In genomic region chr10:35089641-35090161, GRCh38 we compare ENCODE assay signal across 8 cellular contexts. TPM values are rescaled to one million over a fixed set of nuclear protein-coding genes. Genes with fewer than 3 reads are reported as not detected.
DNase-seq lines count a peak whose midpoint lies in the region; ATAC-seq and TF ChIP-seq lines count a peak whose summit lies in the region.

No MANE protein-coding gene starts in this region.

- H3K4me2 ChIP-seq in KMS-11 = peak overlapping the region; percentile 91

- peak overlapping the region; percentile 94 for H3K4me3 Mint-ChIP-seq in activated naive CD8-positive, alpha-beta T cell treated with anti-CD3 and anti-CD28 coated beads, Interleukin-2, amount 10 ng/mL, durations not matched to agents 7 days and 5 days

- H3K27me3 Mint-ChIP-seq in activated naive CD8-positive, alpha-beta T cell treated with anti-CD3 and anti-CD28 coated beads, Interleukin-2, amount 10 ng/mL, durations not matched to agents 7 days and 5 days = peaks cover 4% of the 10 kb centered on the region

- TF ChIP-seq CTCF in KMS-11 (conservative IDR thresholded peaks at IDR 0.05; ENCODE audit: low read depth, low read length) = no peak

- peak overlapping the region; percentile 91 for H3K9ac ChIP-seq in KMS-11
- H3K9ac ChIP-seq in rectal smooth muscle tissue (ENCODE audit: low read length) = peak overlapping the region; percentile 38

- H3K36me3 ChIP-seq in KMS-11 (ENCODE audit: insufficient read depth) (no peaks in the 10 kb centered on the region), rectal smooth muscle tissue (ENCODE audit: control insufficient read depth, insufficient read depth, low read length) (no peaks in the 10 kb centered on the region)

- DNase-seq in NCI-H526 (lab: John Stamatoyannopoulos, UW) (peak; percentile 23 to 39), NCI-H526 treated with DMSO at 0.1 percent for 48 hours (lab: John Stamatoyannopoulos, UW) (no peak), left ventricle myocardium superior (no peak), NCI-H345 (lab: John Stamatoyannopoulos, UW) (no peak)
- DNase-seq in activated naive CD8-positive, alpha-beta T cell treated with anti-CD3 and anti-CD28 coated beads, Interleukin-2, amount 10 ng/mL, durations not matched to agents 7 days and 5 days = no peak

- H3K79me2 ChIP-seq in KMS-11 (ENCODE audit: insufficient read depth, low read depth) = peaks cover 57% of the 10 kb centered on the region

- ATAC-seq in GM21717 (IDR thresholded peaks at IDR 0.05; ENCODE audit: unreplicated experiment) = peak; percentile 39
- peak; percentile 40 for ATAC-seq in activated naive CD8-positive, alpha-beta T cell treated with anti-CD3 and anti-CD28 coated beads, Interleukin-2, amount 10 ng/mL, durations not matched to agents 7 days and 5 days (ENCODE audit: low read depth)
- ATAC-seq in left ventricle myocardium superior = peak; percentile 36

- H3K4me1 ChIP-seq in KMS-11 (ENCODE audit: low read depth, poor library complexity, severe bottlenecking) (peaks cover 36% of the 10 kb centered on the region), rectal smooth muscle tissue (ENCODE audit: control insufficient read depth, insufficient read depth, low read length) (peaks cover 7% of the 10 kb centered on the region)

- intact Hi-C loops in left ventricle myocardium superior (cut with micrococcal nuclease) = no loop called here

- H3K4me3 ChIP-seq in KMS-11 (IDR thresholded peaks at IDR 0.05; ENCODE audit: insufficient read depth, low read depth, low read length) (no peak overlapping the region), rectal smooth muscle tissue (ENCODE audit: low read length) (peak overlapping the region; percentile 83)

- H3K27ac ChIP-seq in KMS-11 = peak overlapping the region; percentile 78
- H3K27ac ChIP-seq in rectal smooth muscle tissue (ENCODE audit: low read depth, low read length) = peak overlapping the region; percentile 94

- peak overlapping the region; percentile 90 for H3K27ac Mint-ChIP-seq in activated naive CD8-positive, alpha-beta T cell treated with anti-CD3 and anti-CD28 coated beads, Interleukin-2, amount 10 ng/mL, durations not matched to agents 7 days and 5 days

- H3K9me3 Mint-ChIP-seq in activated naive CD8-positive, alpha-beta T cell treated with anti-CD3 and anti-CD28 coated beads, Interleukin-2, amount 10 ng/mL, durations not matched to agents 7 days and 5 days = no peaks in the 10 kb centered on the region

- 0 out of 2 replicates have a peak, but pooled peaks cover 5% of the 10 kb centered on the region for H4K20me1 ChIP-seq in KMS-11 (ENCODE audit: insufficient read depth)

- peak overlapping the region; percentile 96 for H2AFZ ChIP-seq in KMS-11 (ENCODE audit: low read depth)

- peaks cover 36% of the 10 kb centered on the region for H3K4me1 Mint-ChIP-seq in activated naive CD8-positive, alpha-beta T cell treated with anti-CD3 and anti-CD28 coated beads, Interleukin-2, amount 10 ng/mL, durations not matched to agents 7 days and 5 days

- peaks cover 17% of the 10 kb centered on the region for H3K36me3 Mint-ChIP-seq in activated naive CD8-positive, alpha-beta T cell treated with anti-CD3 and anti-CD28 coated beads, Interleukin-2, amount 10 ng/mL, durations not matched to agents 7 days and 5 days

- H3K27me3 ChIP-seq in KMS-11 (ENCODE audit: insufficient read depth, low read depth) (no peaks in the 10 kb centered on the region), rectal smooth muscle tissue (ENCODE audit: control insufficient read depth, insufficient read depth, low read length) (no peaks in the 10 kb centered on the region)

- POLR2A ChIA-PET in activated naive CD8-positive, alpha-beta T cell treated with anti-CD3 and anti-CD28 coated beads, Interleukin-2, amount 10 ng/mL, durations not matched to agents 7 days and 5 days (lab: Charles Lee) = interaction anchor here (0.5 to 1.4 kb wide), 4 partner anchors 30 to 127 kb away, joined by 3 to 5 read pairs (median 4); no protein-coding TSS in a partner anchor

RNA-seq across cellular contexts. Expression of gene CUL2, which starts 0.4 kb away (rescaled TPM):
- 10 to 100 TPM; 35.4 to 37.1 TPM for total RNA-seq in activated naive CD8-positive, alpha-beta T cell treated with anti-CD3 and anti-CD28 coated beads, Interleukin-2, amount 10 ng/mL, durations not matched to agents 7 days and 5 days
- 40.6 TPM for total RNA-seq in left ventricle myocardium superior

RNA-seq across cellular contexts. Expression of gene CREM, which starts 36.9 kb away (rescaled TPM):
- total RNA-seq in activated naive CD8-positive, alpha-beta T cell treated with anti-CD3 and anti-CD28 coated beads, Interleukin-2, amount 10 ng/mL, durations not matched to agents 7 days and 5 days = 10 to 100 TPM; 78.6 to 86.5 TPM
- 50.3 TPM for total RNA-seq in left ventricle myocardium superior

Comparison
In these comparisons a context has a peak if more than half of its experiments do, and no peak if none do; other contexts are left out.
1. DNase-seq: peak in NCI-H526 (2 of 2); none in NCI-H526 treated with DMSO at 0.1 percent for 48 hours (single experiment), activated naive CD8-positive, alpha-beta T cell treated with anti-CD3 and anti-CD28 coated beads, Interleukin-2, amount 10 ng/mL, durations not matched to agents 7 days and 5 days (single experiment), left ventricle myocardium superior (single experiment) and NCI-H345 (single experiment).
2. Peak in every context shown above with its lines, with median percentiles within 50 percentile points of each other: ATAC-seq.